8 cellular contexts compared by ENCODE assay signal in the genomic region with DNA sequence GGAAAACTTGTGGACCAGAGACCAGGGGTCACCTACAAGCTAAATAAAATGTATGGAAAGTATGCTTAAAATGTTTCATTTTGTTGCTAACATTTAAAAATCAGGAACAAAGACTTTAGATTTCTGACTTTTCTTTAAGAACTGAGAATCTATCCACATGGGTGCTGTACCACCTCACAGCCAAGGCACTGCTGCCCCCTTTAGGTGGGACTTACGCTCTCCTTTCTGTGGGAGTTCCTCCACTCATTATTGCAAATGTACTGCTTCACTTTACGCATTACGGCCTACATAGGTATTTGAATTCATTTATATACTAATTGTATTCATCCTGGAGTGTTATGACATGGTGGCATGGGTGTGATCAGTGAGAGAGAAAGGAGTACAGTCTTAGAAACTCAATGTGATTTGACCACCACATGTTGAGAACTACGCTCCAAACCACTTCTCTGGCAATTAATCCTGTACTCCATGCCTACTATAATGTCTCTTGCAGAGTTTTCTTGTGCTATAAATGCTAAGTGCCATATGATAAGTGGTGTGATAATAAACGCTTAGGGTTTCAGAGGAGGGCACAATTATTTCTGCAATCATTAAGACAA. TPM values are rescaled to one million over a fixed set of nuclear protein-coding genes. Genes with fewer than 3 reads are reported as not detected.
DNase-seq lines count a peak whose midpoint lies in the region; ATAC-seq, FAIRE-seq and TF ChIP-seq lines count a peak whose summit lies in the region.

No MANE protein-coding gene starts in this region.

- H2BK15ac ChIP-seq in mesendoderm (replicated peaks; ENCODE audit: low read depth): no peak overlapping the region

- no CpG with 5 or more reads among the region's 5 CpGs for WGBS in mesendoderm (ENCODE audit: extremely low coverage, insufficient coverage, low lambda C conversion rate)

- H3K56ac ChIP-seq in mesendoderm (ENCODE audit: low read length): no peak overlapping the region

- ATAC-seq in thoracic aorta (ENCODE audit: insufficient number of reproducible peaks, low FRiP score, low read depth) (no peak), HG03457 (IDR thresholded peaks at IDR 0.05; ENCODE audit: unreplicated experiment) (no peak)

- H3K4me2 ChIP-seq in mesendoderm (ENCODE audit: low read length): no peak overlapping the region

- DNase-seq in AG09309 (ENCODE audit: low read depth) (no peak), GM13976 (ENCODE audit: low spot score) (no peak), HTR-8/SVneo (ENCODE audit: insufficient read length, low spot score) (peak; percentile 17), T-helper 2 cell (peak in 3 of 5 experiments; percentile 9 to 44 (median 10)), bronchial epithelial cell (ENCODE audit: low read depth) (peak; percentile 30), mesendoderm (peak; percentile 66), thoracic aorta (ENCODE audit: low spot score) (no peak)

- H3K4me3 ChIP-seq in AG09309 (ENCODE audit: control insufficient read depth, low read depth, low read length): no peak overlapping the region
- H3K4me3 ChIP-seq in bronchial epithelial cell (ENCODE audit: low read depth, low read length): no peak overlapping the region
- no peak overlapping the region for H3K4me3 ChIP-seq in mesendoderm (ENCODE audit: low read length)
- no peak overlapping the region for H3K4me3 ChIP-seq in thoracic aorta

- H2BK5ac ChIP-seq in mesendoderm (ENCODE audit: low read length): no peak overlapping the region

- H3K18ac ChIP-seq in mesendoderm (ENCODE audit: low read length): no peak overlapping the region

- no peak overlapping the region for H3K9ac ChIP-seq in mesendoderm (ENCODE audit: low read length)

- no peak for FAIRE-seq in HTR-8/SVneo (lab: Jason Lieb, UNC)
- no peak for FAIRE-seq in bronchial epithelial cell (lab: Jason Lieb, UNC)

- no peaks in the 10 kb centered on the region for H3K4me1 ChIP-seq in mesendoderm (ENCODE audit: control insufficient read depth, low read depth, low read length)
- no peaks in the 10 kb centered on the region for H3K4me1 ChIP-seq in thoracic aorta (ENCODE audit: control insufficient read depth in 1 of 2, low read depth in 2 of 2)

- H3K27ac ChIP-seq in mesendoderm (ENCODE audit: low read depth, low read length) (no peak overlapping the region), thoracic aorta (no peak overlapping the region)

- no peak overlapping the region for H3K4ac ChIP-seq in mesendoderm (ENCODE audit: low read depth, low read length)

- TF ChIP-seq CTCF in AG09309 (IDR thresholded peaks at IDR 0.05; ENCODE audit: control insufficient read depth, insufficient read depth, low read depth, low read length, missing control alignments): peak; percentile 80
- peak; percentile 59 for TF ChIP-seq CTCF in GM13976 (IDR thresholded peaks at IDR 0.05; ENCODE audit: borderline replicate concordance, control extremely low read depth, extremely low read depth, insufficient read depth, missing control alignments)
- peak; percentile 47 for TF ChIP-seq CTCF in bronchial epithelial cell (IDR thresholded peaks at IDR 0.05; ENCODE audit: insufficient read depth, low read length, severe bottlenecking)
- TF ChIP-seq CTCF in thoracic aorta (IDR thresholded peaks at IDR 0.05): peak; percentile 62

- no peak overlapping the region for H4K5ac ChIP-seq in mesendoderm (ENCODE audit: low read length)

- peaks cover 1% of the 10 kb centered on the region for H3K27me3 ChIP-seq in bronchial epithelial cell (ENCODE audit: control insufficient read depth, insufficient read depth, low read length)
- no peaks in the 10 kb centered on the region for H3K27me3 ChIP-seq in mesendoderm (ENCODE audit: insufficient read depth, low read length, poor library complexity)
- H3K27me3 ChIP-seq in thoracic aorta (replicated peaks; ENCODE audit: insufficient read depth): no peaks in the 10 kb centered on the region

- H3K79me1 ChIP-seq in mesendoderm (ENCODE audit: low read length): no peaks in the 10 kb centered on the region

- H3K36me3 ChIP-seq in bronchial epithelial cell (ENCODE audit: control insufficient read depth, insufficient read depth, low read length) (no peaks in the 10 kb centered on the region), mesendoderm (ENCODE audit: control insufficient read depth, insufficient read depth, low read length) (no peaks in the 10 kb centered on the region), thoracic aorta (no peaks in the 10 kb centered on the region)

- no peaks in the 10 kb centered on the region for H3K9me3 ChIP-seq in thoracic aorta

- H2BK120ac ChIP-seq in mesendoderm (ENCODE audit: low read depth, low read length): no peak overlapping the region

- no peaks in the 10 kb centered on the region for H3K79me2 ChIP-seq in mesendoderm (ENCODE audit: control insufficient read depth, insufficient read depth, low read length)

- H4K8ac ChIP-seq in mesendoderm (ENCODE audit: low read depth, low read length): no peak overlapping the region

- H3K23ac ChIP-seq in mesendoderm (ENCODE audit: low read length): no peak overlapping the region

- in situ Hi-C loops in GM13976 (cut with MboI; ENCODE audit: low sequenced_read_pairs, unreplicated experiment): loop anchor here (10.0 kb wide), 1 partner anchor 171 kb away; no protein-coding TSS in a partner anchor

- H2AK5ac ChIP-seq in mesendoderm (ENCODE audit: low read length): no peak overlapping the region

RNA-seq across cellular contexts. Expression of a gene that starts 24.7 kb away (rescaled TPM):
- 8.2 and 15.7 TPM in 2 replicates for total RNA-seq in bronchial epithelial cell
- polyA plus RNA-seq in mesendoderm (2013, experiment 1 of 2): 25.2 TPM
- 25.7 TPM for polyA plus RNA-seq in mesendoderm (2013, experiment 2 of 2)
- 10 to 100 TPM; 10.1 to 12.2 TPM for total RNA-seq in thoracic aorta

RNA-seq across cellular contexts. Expression of a gene that starts 40.4 kb away (rescaled TPM):
- total RNA-seq in bronchial epithelial cell (3.2 and 4.0 TPM in 2 replicates), thoracic aorta (1 to 10 TPM; 3.4 to 4.8 TPM)
- polyA plus RNA-seq in mesendoderm (2013, experiment 1 of 2): 3.5 TPM
- polyA plus RNA-seq in mesendoderm (2013, experiment 2 of 2): 3.6 TPM

RNA-seq across cellular contexts. Expression of a gene that starts 40.4 kb away (rescaled TPM):
- total RNA-seq in bronchial epithelial cell: 7.4 and 7.9 TPM in 2 replicates
- polyA plus RNA-seq in mesendoderm (2013, experiment 1 of 2): 113 TPM
- 122 TPM for polyA plus RNA-seq in mesendoderm (2013, experiment 2 of 2)
- total RNA-seq in thoracic aorta: under 1 TPM in 1 of 2 donors, not detected in 1; 0.42 TPM

Comparison
In these comparisons a context has a peak if more than half of its experiments do, and no peak if none do; other contexts are left out.
1. DNase-seq: peak in HTR-8/SVneo (single experiment), T-helper 2 cell (3 of 5), bronchial epithelial cell (single experiment) and mesendoderm (single experiment); none in AG09309 (single experiment), GM13976 (single experiment) and thoracic aorta (single experiment).
2. Peak in every context shown above with its lines, with median percentiles within 50 percentile points of each other: CTCF ChIP-seq.